In genomic region chr15:74770211-74770892, GRCh38 we compare ENCODE assay signal across 1 cellular context.
TF ChIP-seq lines count a peak whose summit lies in the region.

No MANE protein-coding gene starts in this region.

TF ChIP-seq in HepG2, 621 proteins besides CTCF, POLR2A, EP300 and RAD21:
- no peak for TF ChIP-seq STAT6 (CRISPR knock-in tag; IDR thresholded peaks at IDR 0.05; ENCODE audit: borderline replicate concordance)
- TF ChIP-seq ETV5 (CRISPR knock-in tag; IDR thresholded peaks at IDR 0.05; ENCODE audit: borderline replicate concordance): no peak
- TF ChIP-seq ZNF75D (CRISPR knock-in tag; IDR thresholded peaks at IDR 0.05; ENCODE audit: borderline replicate concordance): no peak
- TF ChIP-seq KLF15 (CRISPR knock-in tag; IDR thresholded peaks at IDR 0.05; ENCODE audit: borderline replicate concordance): no peak
- TF ChIP-seq MTA1 (CRISPR knock-in tag; IDR thresholded peaks at IDR 0.05; ENCODE audit: borderline replicate concordance): 0 out of 2 replicates have a peak, but pooled peaks have one; percentile 6
- TF ChIP-seq ZKSCAN1 (IDR thresholded peaks at IDR 0.05; ENCODE audit: low read length): peak; percentile 65; the same call in 1 of the 2 replicates
- no peak for TF ChIP-seq ZKSCAN8 (CRISPR knock-in tag; IDR thresholded peaks at IDR 0.05; ENCODE audit: borderline replicate concordance)
- TF ChIP-seq TCF7L2 (IDR thresholded peaks at IDR 0.05; ENCODE audit: low read depth, low read length): no peak
